Comparison of ENCODE assay signal across 1 cellular context in genomic region chr2:17717666-17718065, GRCh38.
TF ChIP-seq lines count a peak whose summit lies in the region.

No MANE protein-coding gene starts in this region.

TF ChIP-seq in K562, 482 proteins besides CTCF, POLR2A, EP300 and RAD21 (continued from another document):
- peak; percentile 46 for TF ChIP-seq DACH1 (IDR thresholded peaks at IDR 0.05; ENCODE audit: partially characterized antibody)
- TF ChIP-seq IRF1 (CRISPR knock-in tag; IDR thresholded peaks at IDR 0.05; ENCODE audit: borderline replicate concordance), result no peak
- no peak for TF ChIP-seq ZNF23 (CRISPR knock-in tag; IDR thresholded peaks at IDR 0.05)
- TF ChIP-seq HDAC1 (IDR thresholded peaks at IDR 0.05), result peak in 1 of 2 experiments; percentile 47; a peak in 1 of 4 replicates
- peak; percentile 12 for TF ChIP-seq TAF9B (IDR thresholded peaks at IDR 0.05; ENCODE audit: partially characterized antibody)
- no peak for TF ChIP-seq ZFX (CRISPR knock-in tag; IDR thresholded peaks at IDR 0.05)
- peak; percentile 48; the same call in 1 of the 2 replicates for TF ChIP-seq CREB1 (IDR thresholded peaks at IDR 0.05)
- TF ChIP-seq CREB1 (CRISPR knock-in tag; IDR thresholded peaks at IDR 0.05), result no peak
- no peak for TF ChIP-seq CLOCK (CRISPR knock-in tag; IDR thresholded peaks at IDR 0.05; ENCODE audit: borderline replicate concordance)
- peak in 1 of 2 experiments; percentile 81; a peak in 2 of 4 replicates for TF ChIP-seq ZMIZ1 (IDR thresholded peaks at IDR 0.05; ENCODE audit: low read depth in 2 of 2, low read length in 2 of 2)
- TF ChIP-seq ZNF197 (CRISPR knock-in tag; IDR thresholded peaks at IDR 0.05; ENCODE audit: low read depth), result no peak
- TF ChIP-seq FOXM1 (IDR thresholded peaks at IDR 0.05; ENCODE audit: low read depth), result peak; percentile 63; the same call in 1 of the 2 replicates
- no peak for TF ChIP-seq FOXM1 (CRISPR knock-in tag; IDR thresholded peaks at IDR 0.05; ENCODE audit: low read depth)
- peak in 1 of 2 experiments; percentile 30; a peak in 1 of 4 replicates for TF ChIP-seq TBL1XR1 (IDR thresholded peaks at IDR 0.05; ENCODE audit: low read length in 2 of 2)
- TF ChIP-seq STAT5A (IDR thresholded peaks at IDR 0.05; ENCODE audit: borderline replicate concordance, low read length), result peak; percentile 80
- no peak for TF ChIP-seq ERF (CRISPR knock-in tag; IDR thresholded peaks at IDR 0.05)
- peak; percentile 82 for TF ChIP-seq NFIC (IDR thresholded peaks at IDR 0.05)
- peak; percentile 77 for TF ChIP-seq SMARCE1 (IDR thresholded peaks at IDR 0.05)
- peak; percentile 94 for TF ChIP-seq POLR2AphosphoS5 (IDR thresholded peaks at IDR 0.05; ENCODE audit: control insufficient read depth, insufficient read depth, low read depth, low read length)
- no peak for TF ChIP-seq SAP30 (IDR thresholded peaks at IDR 0.05; ENCODE audit: borderline replicate concordance, insufficient read depth, low read depth, low read length, poor library complexity, severe bottlenecking)
- no peak for TF ChIP-seq ZBTB17 (CRISPR knock-in tag; IDR thresholded peaks at IDR 0.05)
- TF ChIP-seq IRF2 (CRISPR knock-in tag; IDR thresholded peaks at IDR 0.05), result no peak
- peak; percentile 15 for TF ChIP-seq CCNT2 (IDR thresholded peaks at IDR 0.05; ENCODE audit: borderline replicate concordance, extremely low read depth, insufficient read length, low read depth, low read length)
- TF ChIP-seq ZNF395 (CRISPR knock-in tag; IDR thresholded peaks at IDR 0.05), result peak; percentile 75; the same call in 1 of the 2 replicates
- TF ChIP-seq MED1 (CRISPR knock-in tag; IDR thresholded peaks at IDR 0.05; ENCODE audit: borderline replicate concordance), result no peak
- TF ChIP-seq ZNF184 (CRISPR knock-in tag; IDR thresholded peaks at IDR 0.05), result no peak
- TF ChIP-seq KDM1A (IDR thresholded peaks at IDR 0.05), result peak; percentile 86
- no peak for TF ChIP-seq RFX7 (CRISPR knock-in tag; IDR thresholded peaks at IDR 0.05)
- peak; percentile 84 for TF ChIP-seq PML (IDR thresholded peaks at IDR 0.05; ENCODE audit: low read length)
- peak; percentile 74 for TF ChIP-seq GATA2 (CRISPR knock-in tag; IDR thresholded peaks at IDR 0.05)
- no peak for TF ChIP-seq HDGF (IDR thresholded peaks at IDR 0.05)
- peak; percentile 94 for TF ChIP-seq ARID1B (IDR thresholded peaks at IDR 0.05)
- TF ChIP-seq ZKSCAN8 (CRISPR knock-in tag; IDR thresholded peaks at IDR 0.05), result peak; percentile 46; the same call in 1 of the 2 replicates
- TF ChIP-seq CEBPZ (IDR thresholded peaks at IDR 0.05; ENCODE audit: borderline replicate concordance, low read depth, low read length), result no peak
- peak; percentile 51 for TF ChIP-seq CXXC5 (CRISPR knock-in tag; IDR thresholded peaks at IDR 0.05)
- peak; percentile 89 for TF ChIP-seq KLF16 (IDR thresholded peaks at IDR 0.05)
- TF ChIP-seq E2F5 (CRISPR knock-in tag; IDR thresholded peaks at IDR 0.05), result no peak
- peak in 1 of 2 experiments; percentile 30 for TF ChIP-seq AFF1 (IDR thresholded peaks at IDR 0.05; ENCODE audit: low read depth in 1 of 2, partially characterized antibody in 2 of 2)
TF ChIP-seq in K562: peak in this region for 59.
